15 cellular contexts compared by ENCODE assay signal in the genomic region with DNA sequence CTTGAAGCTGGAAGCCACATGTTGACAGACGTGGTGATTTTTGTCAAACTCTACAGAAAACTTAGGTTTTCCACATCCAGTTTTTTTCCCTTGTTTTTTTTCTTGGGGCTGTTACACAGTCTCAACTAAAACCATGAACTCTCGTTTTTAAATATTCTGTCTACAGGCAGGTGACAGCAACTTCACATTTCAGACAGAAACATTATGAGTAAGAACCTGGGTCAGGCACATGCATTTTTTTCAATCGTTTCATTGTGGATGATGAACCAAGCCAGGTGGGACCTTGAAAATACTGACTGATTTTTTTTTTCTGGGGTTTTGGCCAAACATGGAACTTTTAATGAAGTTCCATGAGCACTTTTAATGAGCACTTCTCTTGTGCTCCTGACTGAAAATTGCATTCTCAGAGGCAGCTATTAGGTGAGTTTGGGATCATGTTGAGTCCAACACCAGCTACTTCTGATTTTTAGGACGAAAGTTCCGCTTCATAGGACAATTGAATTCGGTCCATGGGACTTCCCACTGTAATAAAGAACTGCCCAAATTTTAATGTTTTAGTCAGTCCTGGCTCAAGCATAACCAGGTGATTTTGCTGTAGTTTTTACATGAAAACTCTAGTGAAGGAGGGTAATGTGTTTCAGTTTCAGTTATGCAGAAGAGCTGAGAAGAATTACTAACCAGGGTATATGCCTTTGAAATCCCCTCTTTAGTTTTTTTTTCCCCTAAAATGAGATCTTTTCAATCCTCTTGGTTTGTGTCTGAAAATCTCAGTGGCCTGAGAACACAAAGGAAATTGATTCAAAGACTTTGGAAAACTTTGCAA.
DNase-seq lines count a peak whose midpoint lies in the region; ATAC-seq and TF ChIP-seq lines count a peak whose summit lies in the region.
"Had no signal": no experiment of that assay in that cellular context is flagged by ENCODE, and none has a peak within 500 bp of the region (broad histone marks: within the 10 kb centered on the region; RNA-seq: fewer than 3 reads in every experiment).

No MANE protein-coding gene starts in this region.

- no peaks in the 10 kb centered on the region for H3K27me3 Mint-ChIP-seq in activated CD4-positive, alpha-beta T cell treated with anti-CD3 and anti-CD28 coated beads, Interleukin-2, amount 10 ng/mL, durations not matched to agents 24 days and 14 days
- H3K27me3 Mint-ChIP-seq: activated naive CD8-positive, alpha-beta T cell treated with anti-CD3 and anti-CD28 coated beads, Interleukin-2, amount 50 U/mL, for 24 hours; memory B cell had no signal

- no peak overlapping the region for H3K4me3 Mint-ChIP-seq in activated CD4-positive, alpha-beta T cell treated with anti-CD3 and anti-CD28 coated beads, Interleukin-2, amount 10 ng/mL, durations not matched to agents 24 days and 14 days
- H3K4me3 Mint-ChIP-seq: activated naive CD8-positive, alpha-beta T cell treated with anti-CD3 and anti-CD28 coated beads, Interleukin-2, amount 50 U/mL, for 24 hours; memory B cell had no signal

- ATAC-seq in GM19395 (IDR thresholded peaks at IDR 0.05; ENCODE audit: unreplicated experiment) (peak; percentile 91), HG02642 (IDR thresholded peaks at IDR 0.05; ENCODE audit: poor library complexity, unreplicated experiment) (peak; percentile 86), HG03354 (IDR thresholded peaks at IDR 0.05; ENCODE audit: poor library complexity, severe bottlenecking, unreplicated experiment) (peak; percentile 90)
- ATAC-seq: activated naive CD8-positive, alpha-beta T cell treated with anti-CD3 and anti-CD28 coated beads, Interleukin-2, amount 50 U/mL, for 24 hours had no signal

- intact Hi-C loops in activated CD4-positive, alpha-beta T cell treated with anti-CD3 and anti-CD28 coated beads, Interleukin-2, amount 10 ng/mL, durations not matched to agents 24 days and 14 days (cut with micrococcal nuclease), result no loop called here

- H3K27ac Mint-ChIP-seq in activated CD4-positive, alpha-beta T cell treated with anti-CD3 and anti-CD28 coated beads, Interleukin-2, amount 10 ng/mL, durations not matched to agents 24 days and 14 days, result no peak overlapping the region
- H3K27ac Mint-ChIP-seq: activated naive CD8-positive, alpha-beta T cell treated with anti-CD3 and anti-CD28 coated beads, Interleukin-2, amount 50 U/mL, for 24 hours; memory B cell had no signal

- H3K36me3 Mint-ChIP-seq in activated CD4-positive, alpha-beta T cell treated with anti-CD3 and anti-CD28 coated beads, Interleukin-2, amount 10 ng/mL, durations not matched to agents 24 days and 14 days (ENCODE audit: low read depth), result no peaks in the 10 kb centered on the region
- H3K36me3 Mint-ChIP-seq: memory B cell had no signal

- in situ Hi-C loops in GM13976 (cut with MboI; ENCODE audit: low sequenced_read_pairs, unreplicated experiment), result no loop called here

- no peaks in the 10 kb centered on the region for H3K4me1 Mint-ChIP-seq in activated CD4-positive, alpha-beta T cell treated with anti-CD3 and anti-CD28 coated beads, Interleukin-2, amount 10 ng/mL, durations not matched to agents 24 days and 14 days
- H3K4me1 Mint-ChIP-seq: activated naive CD8-positive, alpha-beta T cell treated with anti-CD3 and anti-CD28 coated beads, Interleukin-2, amount 50 U/mL, for 24 hours; memory B cell had no signal

- DNase-seq in GM13976 (ENCODE audit: low spot score), result peak; percentile 30
- DNase-seq in NCI-H748 treated with DMSO at 0.1 percent for 48 hours (lab: John Stamatoyannopoulos, UW), result no peak
- DNase-seq in LoVo (ENCODE audit: low spot score), result no peak
- no peak for DNase-seq in NCI-H1105 (lab: John Stamatoyannopoulos, UW)
- DNase-seq in activated CD4-positive, alpha-beta T cell treated with anti-CD3 and anti-CD28 coated beads, Interleukin-2, amount 10 ng/mL, durations not matched to agents 24 days and 14 days, result no peak
- DNase-seq: activated naive CD8-positive, alpha-beta T cell treated with anti-CD3 and anti-CD28 coated beads, Interleukin-2, amount 50 U/mL, for 24 hours; colonic mucosa; DMS53; NCI-H1092; NCI-H510A treated with DMSO at 0.1 percent for 48 hours; SHP77 had no signal

- TF ChIP-seq CTCF in GM13976 (IDR thresholded peaks at IDR 0.05; ENCODE audit: borderline replicate concordance, control extremely low read depth, extremely low read depth, insufficient read depth, missing control alignments), result no peak

- H3K9me3 Mint-ChIP-seq in activated CD4-positive, alpha-beta T cell treated with anti-CD3 and anti-CD28 coated beads, Interleukin-2, amount 10 ng/mL, durations not matched to agents 24 days and 14 days, result no peaks in the 10 kb centered on the region
- H3K9me3 Mint-ChIP-seq: activated naive CD8-positive, alpha-beta T cell treated with anti-CD3 and anti-CD28 coated beads, Interleukin-2, amount 50 U/mL, for 24 hours had no signal
